15 cellular contexts compared by ENCODE assay signal in genomic region chr7:81676813-81677212, GRCh38.
DNase-seq lines count a peak whose midpoint lies in the region; ATAC-seq and TF ChIP-seq lines count a peak whose summit lies in the region.
"Had no signal": no experiment of that assay in that cellular context is flagged by ENCODE, and none has a peak within 500 bp of the region (broad histone marks: within the 10 kb centered on the region; RNA-seq: fewer than 3 reads in every experiment).

No MANE protein-coding gene starts in this region.

- CTCF ChIA-PET in HCT116 (lab: Charles Lee) (no interaction called here), PC-9 (lab: Charles Lee) (no interaction called here)

- H3K79me2 ChIP-seq in ACC112 (ENCODE audit: control insufficient read depth, insufficient read depth, low read length, unreplicated experiment) (no peaks in the 10 kb centered on the region), HCT116 (ENCODE audit: insufficient read depth, low read length) (no peaks in the 10 kb centered on the region), PC-9 (ENCODE audit: low read depth) (no peaks in the 10 kb centered on the region), fibroblast of lung (ENCODE audit: control insufficient read depth, insufficient read depth, low read length) (no peaks in the 10 kb centered on the region)
- H3K79me2 ChIP-seq: hepatocyte had no signal

- H4K20me1 ChIP-seq in HCT116 (ENCODE audit: insufficient read depth) (no peaks in the 10 kb centered on the region), PC-9 (ENCODE audit: insufficient read depth) (no peaks in the 10 kb centered on the region), fibroblast of lung (ENCODE audit: control insufficient read depth, extremely low read depth, insufficient read depth, low read length) (no peaks in the 10 kb centered on the region)

- RAD21 ChIA-PET in HCT116 (lab: Charles Lee; ENCODE audit: low non-redundant PET in 1 of 2, low total read pairs in 2 of 2, uncharacterized antibody in 2 of 2, unreplicated experiment in 2 of 2), result no interaction called here

- H3K27me3 ChIP-seq in ACC112 (ENCODE audit: insufficient read depth, low read length) (no peaks in the 10 kb centered on the region), HCT116 (ENCODE audit: insufficient read depth, low read length) (no peaks in the 10 kb centered on the region), PC-9 (ENCODE audit: insufficient read depth, low read depth) (no peaks in the 10 kb centered on the region), fibroblast of lung (ENCODE audit: control insufficient read depth, insufficient read depth, low read length) (no peaks in the 10 kb centered on the region)
- H3K27me3 ChIP-seq: hepatocyte, right lobe of liver had no signal

- intact Hi-C loops in HCT116 (cut with micrococcal nuclease), result no loop called here
- intact Hi-C loops in PC-9 (cut with micrococcal nuclease; ENCODE audit: unreplicated experiment), result no loop called here

- DNase-seq in HCT116 (ENCODE audit: low read depth, low spot score) (no peak), PC-9 (no peak), fibroblast of lung (ENCODE audit: low read depth in 2 of 2) (peak; percentile 45 to 70), NCI-H2029 treated with DMSO at 0.1 percent for 48 hours (lab: John Stamatoyannopoulos, UW) (no peak)
- no peak for DNase-seq in activated T-cell treated with anti-CD3 and anti-CD28 coated beads, Interleukin-2, amount 50 U/mL, for 1 hour
- DNase-seq: activated effector memory CD4-positive, alpha-beta T cell treated with anti-CD3 and anti-CD28 coated beads, Interleukin-2, amount 50 U/mL, for 16 hours; dermis blood vessel endothelial cell; GF-D8; GOT3; NCI-H187; right lobe of liver had no signal

- TF ChIP-seq CTCF in HCT116 (IDR thresholded peaks at IDR 0.05 in 2 of 3, conservative IDR thresholded peaks at IDR 0.05 in 1 of 3; ENCODE audit: borderline replicate concordance in 1 of 3, insufficient read depth in 1 of 3, low read depth in 2 of 3, low read length in 2 of 3) (no peak), PC-9 (conservative IDR thresholded peaks at IDR 0.05) (no peak), fibroblast of lung (conservative IDR thresholded peaks at IDR 0.05 in 1 of 2, IDR thresholded peaks at IDR 0.05 in 1 of 2; ENCODE audit: low read depth in 1 of 2, low read length in 2 of 2) (no peak)

- H3K4me3 ChIP-seq in ACC112 (ENCODE audit: low read depth, low read length), result no peak overlapping the region; the same call in 1 of the 2 replicates
- H3K4me3 ChIP-seq in HCT116 (replicated peaks in 1 of 2; ENCODE audit: low read depth in 1 of 2, low read length in 2 of 2), result no peak overlapping the region
- H3K4me3 ChIP-seq in PC-9, result no peak overlapping the region
- no peak overlapping the region for H3K4me3 ChIP-seq in fibroblast of lung (replicated peaks in 1 of 4; ENCODE audit: control extremely low read depth in 1 of 4, insufficient read depth in 1 of 4, low read depth in 3 of 4, low read length in 4 of 4)
- H3K4me3 ChIP-seq: hepatocyte, right lobe of liver had no signal

- TF ChIP-seq RAD21 in HCT116 (IDR thresholded peaks at IDR 0.05; ENCODE audit: low read depth), result no peak

- peaks cover 19% of the 10 kb centered on the region for H3K4me1 ChIP-seq in ACC112 (ENCODE audit: control insufficient read depth, insufficient read depth, low read length, unreplicated experiment)
- peaks cover 0 to 4% of the 10 kb centered on the region in 2 experiments; a peak in 1 of 4 replicates for H3K4me1 ChIP-seq in HCT116 (ENCODE audit: control insufficient read depth in 1 of 2, insufficient read depth in 2 of 2, low read length in 2 of 2)
- no peaks in the 10 kb centered on the region for H3K4me1 ChIP-seq in PC-9 (replicated peaks; ENCODE audit: insufficient read depth)
- peaks cover 5% of the 10 kb centered on the region for H3K4me1 ChIP-seq in fibroblast of lung (ENCODE audit: control insufficient read depth, extremely low read depth, insufficient read depth, low read length)
- H3K4me1 ChIP-seq: right lobe of liver had no signal

- H3K9me3 ChIP-seq in HCT116 (ENCODE audit: control insufficient read depth in 1 of 2, insufficient read depth in 1 of 2, low read depth in 1 of 2, low read length in 2 of 2), result no peaks in the 10 kb centered on the region
- no peaks in the 10 kb centered on the region for H3K9me3 ChIP-seq in PC-9 (ENCODE audit: insufficient read depth, low read depth)
- H3K9me3 ChIP-seq in fibroblast of lung (ENCODE audit: control insufficient read depth, insufficient read depth, low read depth, low read length), result no peaks in the 10 kb centered on the region
- H3K9me3 ChIP-seq: right lobe of liver had no signal

- H3K9ac ChIP-seq in HCT116 (ENCODE audit: low read length), result no peak overlapping the region
- no peak overlapping the region for H3K9ac ChIP-seq in fibroblast of lung (ENCODE audit: insufficient read depth, low read length)

- POLR2A ChIA-PET in HCT116 (lab: Charles Lee), result no interaction called here
- POLR2A ChIA-PET in PC-9 (lab: Charles Lee; ENCODE audit: unreplicated experiment), result interaction anchor here (0.6 kb wide), 1 partner anchor 13 kb away, joined by 5 read pairs; no protein-coding TSS in a partner anchor

- H2AFZ ChIP-seq in ACC112 (ENCODE audit: low read length, unreplicated experiment), result peak overlapping the region; percentile 37
- peak overlapping the region; percentile 83 for H2AFZ ChIP-seq in HCT116 (ENCODE audit: low read depth, low read length, poor library complexity, severe bottlenecking)
- peak overlapping the region; percentile 9; the same call in 1 of the 2 replicates for H2AFZ ChIP-seq in PC-9
- no peak overlapping the region for H2AFZ ChIP-seq in fibroblast of lung (ENCODE audit: low read length)
- H2AFZ ChIP-seq: hepatocyte had no signal

- H3K36me3 ChIP-seq in ACC112 (ENCODE audit: insufficient read depth, low read length) (no peaks in the 10 kb centered on the region), HCT116 (ENCODE audit: control insufficient read depth in 1 of 2, insufficient read depth in 2 of 2, low read length in 2 of 2) (no peaks in the 10 kb centered on the region), PC-9 (ENCODE audit: low read depth) (no peaks in the 10 kb centered on the region), fibroblast of lung (ENCODE audit: control insufficient read depth, insufficient read depth, low read length) (no peaks in the 10 kb centered on the region)
- H3K36me3 ChIP-seq: right lobe of liver had no signal

- no peak for TF ChIP-seq POLR2A in HCT116 (IDR thresholded peaks at IDR 0.05; ENCODE audit: borderline replicate concordance, extremely low read depth, insufficient read depth, insufficient read length)

- ATAC-seq in HCT116, result no peak
- no peak for ATAC-seq in HG03469 (IDR thresholded peaks at IDR 0.05; ENCODE audit: unreplicated experiment)
- no peak for ATAC-seq in HG02610 (IDR thresholded peaks at IDR 0.05; ENCODE audit: unreplicated experiment)

- H3K9me2 ChIP-seq in HCT116 (ENCODE audit: insufficient read depth) (no peaks in the 10 kb centered on the region), PC-9 (ENCODE audit: insufficient read depth) (no peaks in the 10 kb centered on the region)

- H3F3A ChIP-seq in PC-9 (ENCODE audit: insufficient read depth, low read depth), result no peaks in the 10 kb centered on the region

- BruUV-seq in HCT116 (replicated peaks; lab: Mats Ljungman, UMichigan) (no TSS peak), PC-9 (replicated peaks; lab: Mats Ljungman, UMichigan) (no TSS peak)

- no peak overlapping the region for H3K4me2 ChIP-seq in HCT116 (ENCODE audit: low read length)
- no peak overlapping the region for H3K4me2 ChIP-seq in PC-9
- no peak overlapping the region for H3K4me2 ChIP-seq in fibroblast of lung (ENCODE audit: extremely low read depth, insufficient read depth, low read length)
- H3K4me2 ChIP-seq: hepatocyte had no signal

- H3K27ac ChIP-seq in ACC112 (ENCODE audit: low read depth, low read length), result peak overlapping the region; percentile 43
- H3K27ac ChIP-seq in HCT116 (ENCODE audit: low read depth, low read length), result no peak overlapping the region
- H3K27ac ChIP-seq in PC-9, result no peak overlapping the region
- H3K27ac ChIP-seq in fibroblast of lung (ENCODE audit: insufficient read depth, low read length), result no peak overlapping the region
- H3K27ac ChIP-seq: hepatocyte had no signal

TF ChIP-seq in HCT116, 20 proteins besides CTCF, POLR2A, EP300 and RAD21 (continues in another document):
- TF ChIP-seq EGR1 (IDR thresholded peaks at IDR 0.05; ENCODE audit: low read depth) (no peak), ZNF274 (IDR thresholded peaks at IDR 0.05; ENCODE audit: low read depth, low read length) (no peak), REST (IDR thresholded peaks at IDR 0.05; ENCODE audit: low read depth) (no peak), ZFX (IDR thresholded peaks at IDR 0.05) (no peak), ATF3 (IDR thresholded peaks at IDR 0.05) (no peak), CEBPB (IDR thresholded peaks at IDR 0.05; ENCODE audit: low read depth) (no peak), YY1 (IDR thresholded peaks at IDR 0.05; ENCODE audit: extremely low read depth, insufficient replicate concordance, low read depth, low read length) (no peak), SP1 (IDR thresholded peaks at IDR 0.05; ENCODE audit: low read depth) (no peak)

Comparison
In these comparisons a context has a peak if more than half of its experiments do, and no peak if none do; other contexts are left out.
1. DNase-seq: peak in fibroblast of lung (2 of 2); none in HCT116 (single experiment), PC-9 (0 of 2), activated T-cell treated with anti-CD3 and anti-CD28 coated beads, Interleukin-2, amount 50 U/mL, for 1 hour (single experiment) and NCI-H2029 treated with DMSO at 0.1 percent for 48 hours (single experiment).